In the genomic region with DNA sequence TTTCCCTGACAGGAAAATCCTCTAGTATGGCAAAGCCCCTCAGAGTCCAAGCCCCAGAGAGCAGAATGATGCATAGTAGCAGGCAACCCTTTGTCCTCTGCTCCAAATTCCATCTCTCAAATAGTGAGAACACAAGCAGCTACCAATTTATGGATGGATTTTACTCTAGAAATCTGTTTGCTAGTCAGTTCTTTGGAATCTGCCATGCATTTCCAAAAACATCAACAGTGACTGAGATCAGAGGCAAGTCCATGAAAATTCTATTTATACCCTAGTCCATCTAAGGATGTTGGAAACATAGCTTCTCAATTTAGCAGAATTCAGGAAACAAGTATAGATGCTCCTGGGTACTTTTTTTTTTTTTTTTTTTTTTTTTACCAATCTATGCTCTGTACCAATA, we compare ENCODE assay signal across 1 cellular context.
TF ChIP-seq lines count a peak whose summit lies in the region.

No MANE protein-coding gene starts in this region.

TF ChIP-seq in SK-N-SH, 30 proteins besides CTCF, POLR2A, EP300 and RAD21 (continued from another document):
- TF ChIP-seq TEAD4 (IDR thresholded peaks at IDR 0.05; ENCODE audit: borderline replicate concordance, insufficient read depth) = no peak
- TF ChIP-seq, protein P1, sequence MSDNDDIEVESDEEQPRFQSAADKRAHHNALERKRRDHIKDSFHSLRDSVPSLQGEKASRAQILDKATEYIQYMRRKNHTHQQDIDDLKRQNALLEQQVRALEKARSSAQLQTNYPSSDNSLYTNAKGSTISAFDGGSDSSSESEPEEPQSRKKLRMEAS (IDR thresholded peaks at IDR 0.05; ENCODE audit: low read depth) = no peak
- TF ChIP-seq TAF1 (IDR thresholded peaks at IDR 0.05; ENCODE audit: borderline replicate concordance, low read depth, low read length) = no peak
